In the genomic region with DNA sequence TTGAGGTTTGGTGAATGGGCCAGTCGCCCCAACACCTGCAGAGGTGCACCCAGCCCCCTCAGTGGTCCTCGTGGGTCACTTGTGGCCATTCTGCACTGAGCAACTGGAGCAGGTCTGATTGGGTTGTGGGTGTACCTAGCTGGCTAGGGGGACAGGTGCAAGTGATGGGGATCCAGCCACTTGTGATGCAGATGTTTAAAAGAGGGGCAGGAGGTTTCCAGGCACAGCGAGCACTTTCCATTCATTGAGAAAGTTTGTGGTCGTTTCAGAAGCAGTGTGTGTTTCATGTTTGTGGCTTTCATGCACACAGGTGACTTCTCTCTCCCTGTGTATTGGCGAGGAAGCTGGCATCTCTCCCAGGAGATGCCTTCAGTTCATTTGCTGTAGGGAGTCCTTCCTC, we compare ENCODE assay signal across 1 cellular context.
TF ChIP-seq lines count a peak whose summit lies in the region.

No MANE protein-coding gene starts in this region.

TF ChIP-seq in HepG2, 621 proteins besides CTCF, POLR2A, EP300 and RAD21:
- TF ChIP-seq HDAC2 (CRISPR knock-in tag; IDR thresholded peaks at IDR 0.05): no peak
- TF ChIP-seq, protein P1, sequence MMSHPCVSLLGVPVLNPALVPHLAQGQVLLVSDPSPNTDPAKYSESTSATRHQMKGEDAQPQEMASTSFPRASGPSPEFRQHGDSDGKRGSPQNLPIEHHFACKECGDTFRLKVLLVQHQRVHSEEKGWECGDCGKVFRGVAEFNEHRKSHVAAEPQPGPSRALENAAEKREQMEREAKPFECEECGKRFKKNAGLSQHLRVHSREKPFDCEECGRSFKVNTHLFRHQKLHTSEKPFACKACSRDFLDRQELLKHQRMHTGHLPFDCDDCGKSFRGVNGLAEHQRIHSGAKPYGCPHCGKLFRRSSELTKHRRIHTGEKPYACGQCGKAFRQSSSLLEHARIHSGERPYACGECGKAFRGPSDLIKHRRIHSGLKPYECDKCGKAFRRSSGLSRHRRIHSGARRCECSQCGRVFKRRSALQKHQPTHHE (CRISPR knock-in tag; IDR thresholded peaks at IDR 0.05; ENCODE audit: borderline replicate concordance): no peak
TF ChIP-seq in HepG2: peak in this region for 0.
